6 cellular contexts compared by ENCODE assay signal in the genomic region with DNA sequence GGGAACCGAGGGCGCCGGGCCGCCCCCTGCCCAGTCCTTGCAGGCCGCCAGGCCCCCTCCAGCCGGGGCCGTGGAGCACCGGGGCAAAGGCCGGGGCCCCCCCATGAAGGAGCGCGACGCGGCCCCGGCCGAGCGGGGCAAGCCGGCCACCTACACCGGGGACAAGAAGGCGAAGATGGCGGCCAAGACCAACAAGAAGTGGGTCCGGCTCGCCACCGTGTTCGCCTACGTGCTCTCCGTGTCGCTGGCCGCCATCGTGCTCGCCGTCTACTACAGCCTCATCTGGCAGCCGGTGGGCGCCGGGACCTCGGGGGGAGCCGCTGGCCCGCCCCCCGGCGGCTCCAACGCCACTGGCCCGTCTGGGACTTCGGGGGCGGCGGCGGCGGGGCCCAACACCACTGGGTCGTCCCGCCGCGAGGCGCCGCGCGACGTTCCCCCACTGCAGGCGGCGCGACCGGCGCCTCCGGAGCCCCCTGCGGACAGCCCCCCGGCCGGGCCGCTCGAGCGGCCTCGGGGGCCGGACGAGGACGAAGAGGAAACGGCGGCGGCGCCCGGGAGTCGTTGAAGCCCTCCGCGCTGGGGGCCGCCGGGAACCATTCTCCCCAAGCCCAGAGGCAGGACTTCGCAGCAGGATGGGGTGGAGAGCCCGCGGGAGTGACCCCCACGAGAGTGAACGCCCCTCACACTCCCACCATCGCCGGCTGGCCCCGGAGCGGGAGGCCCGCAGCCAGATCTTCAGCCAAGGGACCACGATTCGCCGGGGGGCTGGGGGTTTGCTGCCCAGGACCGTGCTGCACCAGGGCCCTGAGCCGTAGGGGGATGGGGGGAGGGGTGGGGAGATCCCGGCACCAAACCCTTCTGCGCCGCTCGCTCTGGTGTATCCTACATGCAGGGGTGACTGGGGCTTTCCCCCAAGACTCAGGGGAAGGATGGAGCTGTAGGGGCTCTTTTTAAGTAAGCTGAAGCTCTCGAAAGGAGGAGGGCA. TPM values are rescaled to one million over a fixed set of nuclear protein-coding genes. Genes with fewer than 3 reads are reported as not detected.
DNase-seq lines count a peak whose midpoint lies in the region; ATAC-seq and TF ChIP-seq lines count a peak whose summit lies in the region.

No MANE protein-coding gene starts in this region.

- no peak overlapping the region for H3K27ac Mint-ChIP-seq in activated CD8-positive, alpha-beta T cell treated with anti-CD3 and anti-CD28 coated beads for 36 hours

- WGBS in GM23248 (ENCODE audit: low coverage in 1 of 2, low lambda C conversion rate in 2 of 2, missing lambda C conversion rate in 2 of 2), 2 experiments = 3 to 5% methylated on average over 45 to 75 of the region's 101 CpGs

- H2AFZ ChIP-seq in GM23248 = peak overlapping the region; percentile 51

- intact Hi-C loops in activated CD8-positive, alpha-beta T cell treated with anti-CD3 and anti-CD28 coated beads for 36 hours (cut with micrococcal nuclease) = no loop called here

- no peak for TF ChIP-seq CTCF in AG04450 (IDR thresholded peaks at IDR 0.05; ENCODE audit: low read depth, low read length)
- TF ChIP-seq CTCF in activated CD8-positive, alpha-beta T cell treated with anti-CD3 and anti-CD28 coated beads for 36 hours (IDR thresholded peaks at IDR 0.05) = no peak

- H3K36me3 ChIP-seq in GM23248 (ENCODE audit: low read depth) = no peaks in the 10 kb centered on the region

- H3K4me1 ChIP-seq in GM23248 (ENCODE audit: insufficient read depth) = peaks cover 38% of the 10 kb centered on the region

- no peaks in the 10 kb centered on the region for H3K9me3 Mint-ChIP-seq in activated CD8-positive, alpha-beta T cell treated with anti-CD3 and anti-CD28 coated beads for 36 hours

- peak overlapping the region; percentile 74 for H3K4me2 ChIP-seq in GM23248 (ENCODE audit: unreplicated experiment)

- peak overlapping the region; percentile 71 for H3K4me3 Mint-ChIP-seq in activated CD8-positive, alpha-beta T cell treated with anti-CD3 and anti-CD28 coated beads for 36 hours

- H3F3A ChIP-seq in GM23248 (ENCODE audit: insufficient read depth) = peaks cover 20% of the 10 kb centered on the region; the same call in 1 of the 2 replicates

- H3K27me3 Mint-ChIP-seq in activated CD8-positive, alpha-beta T cell treated with anti-CD3 and anti-CD28 coated beads for 36 hours = no peaks in the 10 kb centered on the region

- in situ Hi-C loops in GM23248 (cut with MboI) = no loop called here

- H3K27me3 ChIP-seq in AG04450 (ENCODE audit: control insufficient read depth, insufficient read depth, low read length) (peaks cover 2% of the 10 kb centered on the region), GM23248 (replicated peaks; ENCODE audit: insufficient read depth) (no peaks in the 10 kb centered on the region)

- POLR2A ChIA-PET in AG04450 (lab: Yijun Ruan, JAX) = interaction anchor here (7.6 kb wide), 1 partner anchor 16 kb away, joined by 101 read pairs; the partner anchor contains the start of gene CCDC9B
- POLR2A ChIA-PET in activated CD8-positive, alpha-beta T cell treated with anti-CD3 and anti-CD28 coated beads for 36 hours (lab: Charles Lee) = interaction anchor here (0.6 to 5.5 kb wide), 5 partner anchors 10 to 1794 kb away, joined by 3 to 37 read pairs (median 5); partner anchors contain the start of gene PLCB2

- CTCF ChIA-PET in AG04450 (lab: Charles Lee) = interaction anchor here (0.6 to 2.2 kb wide), 4 partner anchors 14 to 45 kb away, joined by 5 to 18 read pairs (median 6); no protein-coding TSS in a partner anchor
- CTCF ChIA-PET in activated CD8-positive, alpha-beta T cell treated with anti-CD3 and anti-CD28 coated beads for 36 hours (lab: Charles Lee) = interaction anchor here (0.8 to 23.8 kb wide), 16 partner anchors 13 to 220 kb away, joined by 3 to 595 read pairs (median 6); partner anchors contain the start of genes BAHD1, CCDC9B and PLCB2

- H4K20me1 ChIP-seq in GM23248 (ENCODE audit: insufficient read depth) = no peaks in the 10 kb centered on the region

- H3K4me1 Mint-ChIP-seq in activated CD8-positive, alpha-beta T cell treated with anti-CD3 and anti-CD28 coated beads for 36 hours (ENCODE audit: low read depth) = peaks cover 31% of the 10 kb centered on the region

- H3K9me2 ChIP-seq in GM23248 (ENCODE audit: insufficient read depth) = no peaks in the 10 kb centered on the region

- H3K9me3 ChIP-seq in AG04450 (ENCODE audit: control insufficient read depth, insufficient read depth, low read length) (no peaks in the 10 kb centered on the region; the same call in 1 of the 2 replicates), GM23248 (ENCODE audit: low read depth) (no peaks in the 10 kb centered on the region)

- peak overlapping the region; percentile 65 for H3K9ac ChIP-seq in GM23248

- no peak overlapping the region for H3K27ac ChIP-seq in AG04450 (ENCODE audit: low read depth, low read length)
- H3K27ac ChIP-seq in GM23248 = no peak overlapping the region

- DNase-seq in AG04450 (ENCODE audit: low read depth, low spot score) (no peak), GM23248 (peak; percentile 56), kidney tubule cell (ENCODE audit: low spot score) (peak; percentile 31), DMS79 treated with DMSO at 0.1 percent for 48 hours (lab: John Stamatoyannopoulos, UW) (no peak), NCI-H1930 (lab: John Stamatoyannopoulos, UW) (no peak)
- peak; percentile 64 for DNase-seq in activated CD8-positive, alpha-beta T cell treated with anti-CD3 and anti-CD28 coated beads for 36 hours

- peaks cover 25% of the 10 kb centered on the region for H3K79me2 ChIP-seq in GM23248 (ENCODE audit: insufficient read depth)

- peak overlapping the region; percentile 71 for H3K4me3 ChIP-seq in AG04450 (ENCODE audit: low read depth, low read length)
- peak overlapping the region; percentile 76 for H3K4me3 ChIP-seq in GM23248

- peaks cover 6% of the 10 kb centered on the region for H3K36me3 Mint-ChIP-seq in activated CD8-positive, alpha-beta T cell treated with anti-CD3 and anti-CD28 coated beads for 36 hours (ENCODE audit: low read depth)

- ATAC-seq in activated CD8-positive, alpha-beta T cell treated with anti-CD3 and anti-CD28 coated beads for 36 hours = peak; percentile 8

RNA-seq across cellular contexts. Expression of gene INAFM2, which starts 0.8 kb away (rescaled TPM):
- 10.4 and 11.4 TPM in 2 replicates for polyA plus RNA-seq in AG04450 (2011; rRNA removed)
- 5.0 and 6.6 TPM in 2 replicates for polyA minus RNA-seq in AG04450 (2011; rRNA and poly(A)+ RNA removed)
- 16.6 and 19.9 TPM in 2 replicates for total RNA-seq in GM23248 (2014; rRNA removed; shearing (Covaris generic))
- polyA plus RNA-seq in GM23248 (2016; fragmentation: Nextera tagmentation; extraction: Ambion mirVana) = 3.9 and 4.5 TPM in 2 replicates
- 10 to 100 TPM; 15.0 to 16.9 TPM for total RNA-seq in activated CD8-positive, alpha-beta T cell treated with anti-CD3 and anti-CD28 coated beads for 36 hours

RNA-seq across cellular contexts. Expression of gene CCDC9B, which starts 16.5 kb away (rescaled TPM):
- polyA plus RNA-seq in AG04450 (2011; rRNA removed) (5.5 and 8.4 TPM in 2 replicates), GM23248 (2016; fragmentation: Nextera tagmentation; extraction: Ambion mirVana) (28.8 and 33.1 TPM in 2 replicates)
- polyA minus RNA-seq in AG04450 (2011; rRNA and poly(A)+ RNA removed) = 34.8 and 39.9 TPM in 2 replicates
- total RNA-seq in GM23248 (2014; rRNA removed; shearing (Covaris generic)) = 16.9 and 19.6 TPM in 2 replicates
- 1 to 10 TPM; 1.4 to 2.3 TPM for total RNA-seq in activated CD8-positive, alpha-beta T cell treated with anti-CD3 and anti-CD28 coated beads for 36 hours

RNA-seq across cellular contexts. Expression of gene PLCB2, which starts 16.5 kb away (rescaled TPM):
- polyA plus RNA-seq in AG04450 (2011; rRNA removed) (0.24 and 0.32 TPM in 2 replicates), GM23248 (2016; fragmentation: Nextera tagmentation; extraction: Ambion mirVana) (1.1 TPM in 2 replicates)
- 0.23 and 0.26 TPM in 2 replicates for polyA minus RNA-seq in AG04450 (2011; rRNA and poly(A)+ RNA removed)
- total RNA-seq in GM23248 (2014; rRNA removed; shearing (Covaris generic)) = 0.54 and 0.76 TPM in 2 replicates
- 10 to 100 TPM; 44.6 to 58.8 TPM for total RNA-seq in activated CD8-positive, alpha-beta T cell treated with anti-CD3 and anti-CD28 coated beads for 36 hours

RNA-seq across cellular contexts. Expression of gene PHGR1, which starts 26.6 kb away (rescaled TPM):
- polyA plus RNA-seq in AG04450 (2011; rRNA removed) (not detected in 2 replicates), GM23248 (2016; fragmentation: Nextera tagmentation; extraction: Ambion mirVana) (not detected in 2 replicates)
- polyA minus RNA-seq in AG04450 (2011; rRNA and poly(A)+ RNA removed) = not detected in 2 replicates
- total RNA-seq in GM23248 (2014; rRNA removed; shearing (Covaris generic)) = not detected in 2 replicates
- not detected for total RNA-seq in activated CD8-positive, alpha-beta T cell treated with anti-CD3 and anti-CD28 coated beads for 36 hours

RNA-seq across cellular contexts. Expression of gene DISP2, which starts 33.8 kb away (rescaled TPM):
- polyA plus RNA-seq in AG04450 (2011; rRNA removed) = 0.11 and 0.36 TPM in 2 replicates
- 0.09 TPM in 2 replicates for polyA minus RNA-seq in AG04450 (2011; rRNA and poly(A)+ RNA removed)
- 0.11 and 0.13 TPM in 2 replicates for total RNA-seq in GM23248 (2014; rRNA removed; shearing (Covaris generic))
- 0.13 and 0.51 TPM in 2 replicates for polyA plus RNA-seq in GM23248 (2016; fragmentation: Nextera tagmentation; extraction: Ambion mirVana)
- under 1 TPM; 0.09 to 0.20 TPM for total RNA-seq in activated CD8-positive, alpha-beta T cell treated with anti-CD3 and anti-CD28 coated beads for 36 hours

Comparison
In these comparisons a context has a peak if more than half of its experiments do, and no peak if none do; other contexts are left out.
1. DNase-seq: peak in GM23248 (single experiment), activated CD8-positive, alpha-beta T cell treated with anti-CD3 and anti-CD28 coated beads for 36 hours (single experiment) and kidney tubule cell (single experiment); none in AG04450 (single experiment), DMS79 treated with DMSO at 0.1 percent for 48 hours (single experiment) and NCI-H1930 (0 of 2).
2. RNA of gene PLCB2, which starts 16.5 kb away (total RNA-seq): 44.6 to 58.8 TPM in activated CD8-positive, alpha-beta T cell treated with anti-CD3 and anti-CD28 coated beads for 36 hours; 0.54 to 0.76 TPM in GM23248; every median in the first group is over 10 times any median in the second.